ENCODE assay signal across 12 cellular contexts in the genomic region with DNA sequence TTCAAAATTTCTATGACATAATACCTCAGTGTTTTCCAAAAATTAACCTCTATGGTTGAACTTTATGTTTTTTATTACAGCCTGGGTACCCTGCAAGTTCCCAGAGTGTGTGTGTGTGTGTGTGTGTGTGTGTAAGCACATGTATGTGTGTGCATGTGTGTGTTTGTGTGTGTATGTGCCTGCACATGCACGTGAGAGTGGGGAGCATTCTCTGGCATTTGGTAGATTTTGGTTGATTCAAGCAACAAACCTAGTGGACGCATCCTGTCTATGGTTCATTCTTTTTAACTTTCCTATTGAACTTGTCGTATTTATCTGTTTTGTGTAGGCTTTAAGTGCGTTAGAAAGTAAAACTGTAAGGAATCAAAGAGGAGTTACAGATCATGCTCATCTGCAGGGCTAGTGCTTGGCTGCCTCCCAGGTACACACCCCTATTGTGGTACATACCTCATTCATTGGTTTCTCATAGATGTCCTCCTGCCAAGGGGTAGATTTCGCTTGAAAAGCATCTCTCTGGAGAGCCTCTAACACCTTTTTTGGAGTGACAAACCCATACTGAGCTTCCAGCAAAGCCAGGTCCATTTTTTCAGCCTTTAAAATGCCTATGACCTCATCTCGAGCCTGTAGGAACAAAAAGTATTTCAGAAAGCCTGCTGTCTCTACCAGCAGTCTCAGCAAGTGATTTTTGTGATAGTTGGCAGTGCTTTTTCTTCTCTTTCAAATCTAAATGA.
DNase-seq lines count a peak whose midpoint lies in the region; FAIRE-seq and TF ChIP-seq lines count a peak whose summit lies in the region.
"Had no signal": no experiment of that assay in that cellular context is flagged by ENCODE, and none has a peak within 500 bp of the region (broad histone marks: within the 10 kb centered on the region; RNA-seq: fewer than 3 reads in every experiment).

No MANE protein-coding gene starts in this region.

- WGBS in H1 (ENCODE audit: extremely low coverage in 1 of 2, insufficient coverage in 1 of 2, insufficient read length in 1 of 2, insufficient replicate concordance in 2 of 2, low coverage in 1 of 2, low lambda C conversion rate in 2 of 2, missing lambda C conversion rate in 1 of 2), 2 experiments = 83% methylated on average over 6 of the region's 6 CpGs; no CpG with 5 or more reads in 1 of the 2 experiments

- no peaks in the 10 kb centered on the region for H3K27me3 ChIP-seq in H1 (replicated peaks in 1 of 4; ENCODE audit: control insufficient read depth in 3 of 4, extremely low read depth in 1 of 4, insufficient read depth in 3 of 4, low read length in 3 of 4)

- no peak for TF ChIP-seq RAD21 in H1 (IDR thresholded peaks at IDR 0.05 in 1 of 2, conservative IDR thresholded peaks at IDR 0.05 in 1 of 2; ENCODE audit: low read depth in 2 of 2, low read length in 2 of 2)

- peak overlapping the region; percentile 84; the same call in 1 of the 2 replicates for H2BK5ac ChIP-seq in H1 (ENCODE audit: low read depth, low read length)

- DNase-seq in NCI-H345 (lab: John Stamatoyannopoulos, UW) (peak; percentile 41), NCI-H345 treated with DMSO at 0.1 percent for 48 hours (lab: John Stamatoyannopoulos, UW; ENCODE audit: unreplicated experiment) (no peak), H1 (ENCODE audit: low read depth in 1 of 2, low spot score in 2 of 2) (no peak), mucosa of gallbladder (ENCODE audit: low spot score) (peak; percentile 37), SK-N-DZ (ENCODE audit: low spot score) (no peak), T-helper 2 cell (no peak), activated gamma-delta T cell treated with Interleukin-2 at 50 U/mL for 16 hours (no peak)
- no peak for DNase-seq in NK-92 treated with Interleukin-12 subunit alpha and Interleukin-12 subunit beta, amount 100 ng/mL, for 24 hours (lab: John Stamatoyannopoulos, UW)
- DNase-seq: effector memory CD4-positive, alpha-beta T cell; H7; SHP77 treated with DMSO at 0.1 percent for 48 hours had no signal

- no peak overlapping the region; a peak in 1 of 4 replicates for H3K4me2 ChIP-seq in H1 (ENCODE audit: insufficient read depth in 1 of 2, low read depth in 2 of 2, low read length in 2 of 2)

- no peak overlapping the region for H3K27ac ChIP-seq in H1 (ENCODE audit: low read depth, low read length)

- no peak overlapping the region; the same call in 1 of the 2 replicates for H2AK5ac ChIP-seq in H1 (ENCODE audit: low read depth, low read length)

- H3K9me3 ChIP-seq in H1 (ENCODE audit: insufficient read depth in 2 of 2, low read depth in 1 of 2, low read length in 1 of 2) = no peaks in the 10 kb centered on the region

- H3K18ac ChIP-seq in H1 (ENCODE audit: extremely low read depth, low read length) = 0 out of 2 replicates have a peak overlapping the region, but pooled peaks have one; percentile 64

- H2BK15ac ChIP-seq in H1 (ENCODE audit: low read length) = no peak overlapping the region

- H2AFZ ChIP-seq in H1 (ENCODE audit: low read length) = no peak overlapping the region

- no peak overlapping the region for H3K4me3 ChIP-seq in H1 (ENCODE audit: extremely low read depth in 1 of 4, insufficient read depth in 2 of 4, low read depth in 3 of 4, low read length in 4 of 4)

- H3K14ac ChIP-seq in H1 (ENCODE audit: insufficient read length) = no peak overlapping the region

- no peaks in the 10 kb centered on the region for H4K20me1 ChIP-seq in H1 (replicated peaks in 1 of 2; ENCODE audit: control insufficient read depth in 1 of 2, insufficient read depth in 2 of 2, low read length in 2 of 2)

- H2BK12ac ChIP-seq in H1 (ENCODE audit: low read depth, low read length) = no peak overlapping the region

- H3K4me1 ChIP-seq in H1 (replicated peaks in 1 of 4; ENCODE audit: control insufficient read depth in 3 of 4, insufficient read depth in 4 of 4, low read length in 3 of 4) = peaks cover 6 to 29% (median 22%) of the 10 kb centered on the region in 4 experiments

- POLR2A ChIA-PET in H1 (lab: Charles Lee; ENCODE audit: partially characterized antibody) = interaction anchor here (0.9 kb wide), 1 partner anchor 9 kb away, joined by 3 read pairs; no protein-coding TSS in a partner anchor

- no peak for FAIRE-seq in H1 (lab: Jason Lieb, UNC)
- FAIRE-seq: A204.1 had no signal

- TF ChIP-seq EP300 in H1 (IDR thresholded peaks at IDR 0.05; ENCODE audit: borderline replicate concordance in 1 of 2, low read depth in 2 of 2, low read length in 2 of 2) = no peak

- H3K79me1 ChIP-seq in H1 (ENCODE audit: low read depth, low read length) = no peaks in the 10 kb centered on the region

- H3K36me3 ChIP-seq in H1 (ENCODE audit: control insufficient read depth in 2 of 4, insufficient read depth in 4 of 4, low read length in 3 of 4) = peaks cover 0 to 4% (median 0%) of the 10 kb centered on the region in 4 experiments; a peak in 1 of 8 replicates

- H4K5ac ChIP-seq in H1 (ENCODE audit: insufficient read length, low read depth, low read length) = no peak overlapping the region

- no peak overlapping the region for H3K4ac ChIP-seq in H1 (replicated peaks; ENCODE audit: insufficient read length, low read depth, low read length)

- H3K23me2 ChIP-seq in H1 (ENCODE audit: low read depth, low read length) = no peaks in the 10 kb centered on the region; the same call in 1 of the 2 replicates

- no peak overlapping the region for H3K56ac ChIP-seq in H1 (replicated peaks; ENCODE audit: insufficient read length, low read depth, low read length)

- H2BK20ac ChIP-seq in H1 (ENCODE audit: low read length) = peak overlapping the region; percentile 73

- H3K9ac ChIP-seq in H1 (replicated peaks in 1 of 4; ENCODE audit: extremely low read depth in 1 of 4, low read depth in 3 of 4, low read length in 3 of 4) = no peak overlapping the region

- peak overlapping the region; percentile 31 for H2BK120ac ChIP-seq in H1 (replicated peaks; ENCODE audit: low read depth, low read length)

- no peak for TF ChIP-seq CTCF in H1 (IDR thresholded peaks at IDR 0.05; ENCODE audit: control extremely low read depth in 1 of 3, insufficient read depth in 1 of 3, low read depth in 1 of 3, low read length in 3 of 3)

- H3K79me2 ChIP-seq in H1 (ENCODE audit: control insufficient read depth in 1 of 2, insufficient read depth in 2 of 2, low read length in 2 of 2) = peaks cover 0 to 14% of the 10 kb centered on the region in 2 experiments; a peak in 2 of 4 replicates

- H4K91ac ChIP-seq in H1 (replicated peaks; ENCODE audit: insufficient read length, low read length) = peak overlapping the region; percentile 75

- H3K23ac ChIP-seq in H1 (ENCODE audit: insufficient read length) = no peak overlapping the region

- no peak overlapping the region for H4K8ac ChIP-seq in H1 (ENCODE audit: extremely low read depth, insufficient read depth, low read length)

- no peak for TF ChIP-seq POLR2A in H1 (IDR thresholded peaks at IDR 0.05; ENCODE audit: control extremely low read depth in 1 of 2, low read depth in 2 of 2, low read length in 2 of 2)

- CTCF ChIA-PET in H1 (lab: Charles Lee; ENCODE audit: partially characterized antibody) = interaction anchor here (0.7 to 1.5 kb wide), 2 partner anchors 86 to 95 kb away, joined by 3 to 4 read pairs; no protein-coding TSS in a partner anchor

TF ChIP-seq in H1, 55 proteins besides CTCF, POLR2A, EP300 and RAD21 (continues in another document):
- no peak for TF ChIP-seq RNF2 (IDR thresholded peaks at IDR 0.05; ENCODE audit: borderline replicate concordance, low read depth, low read length, missing control alignments, poor library complexity, severe bottlenecking)
- TF ChIP-seq CEBPB (IDR thresholded peaks at IDR 0.05; ENCODE audit: low read depth, low read length) = no peak

Comparison
In these comparisons a context has a peak if more than half of its experiments do, and no peak if none do; other contexts are left out.
1. DNase-seq: peak in NCI-H345 (single experiment) and mucosa of gallbladder (single experiment); none in NCI-H345 treated with DMSO at 0.1 percent for 48 hours (single experiment), H1 (0 of 2), NK-92 treated with Interleukin-12 subunit alpha and Interleukin-12 subunit beta, amount 100 ng/mL, for 24 hours (single experiment), SK-N-DZ (single experiment), T-helper 2 cell (0 of 5) and activated gamma-delta T cell treated with Interleukin-2 at 50 U/mL for 16 hours (single experiment).